Comparison of ENCODE assay signal across 11 cellular contexts in the genomic region with DNA sequence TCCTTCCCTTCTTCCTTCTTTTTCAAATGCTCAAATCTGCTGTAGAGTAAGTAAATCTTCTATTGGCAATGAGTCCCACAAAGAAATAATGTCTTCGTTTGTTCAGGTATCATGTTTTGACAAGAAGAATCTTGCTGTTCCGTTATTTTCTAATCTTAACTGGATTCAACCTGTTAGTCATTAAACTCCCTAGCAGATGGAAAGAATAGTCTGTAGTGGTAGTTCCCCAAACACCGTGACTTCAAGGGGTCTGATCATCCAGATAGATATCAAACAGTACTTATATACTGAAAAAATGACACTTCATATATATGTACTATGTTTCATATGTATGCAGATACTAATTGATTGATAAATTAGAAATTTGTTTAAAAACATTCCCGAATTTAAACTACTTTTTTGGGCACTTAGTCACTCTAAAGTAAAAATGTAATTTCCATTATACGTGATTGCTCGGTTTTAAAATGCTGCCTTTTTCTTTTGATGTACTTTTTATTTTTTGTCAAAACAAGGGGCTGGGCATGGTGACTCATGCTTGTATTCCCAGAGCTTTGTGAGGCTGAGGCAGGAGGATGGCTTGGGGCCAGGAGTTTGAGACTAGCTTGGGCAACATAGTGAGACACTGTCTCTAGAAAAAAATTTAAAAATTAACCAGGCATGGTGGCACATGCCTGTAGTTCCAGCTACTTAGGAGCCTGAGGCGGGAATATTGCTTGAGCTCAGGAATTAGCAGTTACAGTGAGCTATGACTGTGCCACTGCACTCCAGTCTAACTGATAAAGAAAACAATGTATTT.
DNase-seq lines count a peak whose midpoint lies in the region; TF ChIP-seq lines count a peak whose summit lies in the region.
"Had no signal": no experiment of that assay in that cellular context is flagged by ENCODE, and none has a peak within 500 bp of the region (broad histone marks: within the 10 kb centered on the region; RNA-seq: fewer than 3 reads in every experiment).

No MANE protein-coding gene starts in this region.

- no peaks in the 10 kb centered on the region for H4K20me1 ChIP-seq in PC-9 (ENCODE audit: insufficient read depth)

- H3K9me3 ChIP-seq in PC-9 (ENCODE audit: insufficient read depth, low read depth): peaks cover 18% of the 10 kb centered on the region
- H3K9me3 ChIP-seq in esophagus squamous epithelium: no peaks in the 10 kb centered on the region

- no peaks in the 10 kb centered on the region for H3K27me3 Mint-ChIP-seq in nephron progenitor cell (ENCODE audit: low read depth, poor library complexity)

- POLR2A ChIA-PET in PC-9 (lab: Charles Lee; ENCODE audit: unreplicated experiment): interaction anchor here (0.6 to 0.7 kb wide), 4 partner anchors 62 to 819 kb away, joined by 3 to 35 read pairs (median 4); no protein-coding TSS in a partner anchor

- H3K36me3 Mint-ChIP-seq in nephron progenitor cell (ENCODE audit: low read depth): no peaks in the 10 kb centered on the region

- no peaks in the 10 kb centered on the region for H3K27me3 ChIP-seq in PC-9 (ENCODE audit: insufficient read depth, low read depth)
- no peaks in the 10 kb centered on the region for H3K27me3 ChIP-seq in esophagus squamous epithelium

- CTCF ChIA-PET in PC-9 (lab: Charles Lee): no interaction called here

- peaks cover 7% of the 10 kb centered on the region for H3K4me1 Mint-ChIP-seq in nephron progenitor cell

- 29 to 32% methylated on average over 7 of the region's 7 CpGs for WGBS in esophagus squamous epithelium, 2 donors

- no peaks in the 10 kb centered on the region for H3K79me2 ChIP-seq in PC-9 (ENCODE audit: low read depth)

- TF ChIP-seq CTCF in PC-9 (conservative IDR thresholded peaks at IDR 0.05): no peak
- TF ChIP-seq CTCF in esophagus squamous epithelium (IDR thresholded peaks at IDR 0.05): no peak
- TF ChIP-seq CTCF in nephron progenitor cell (IDR thresholded peaks at IDR 0.05): no peak

- peak; percentile 94 for DNase-seq in Caki2 (ENCODE audit: low read depth)
- peak; percentile 67 to 78 for DNase-seq in PC-9
- no peak for DNase-seq in esophagus squamous epithelium (lab: John Stamatoyannopoulos, UW)
- DNase-seq in nephron progenitor cell: no peak
- DNase-seq in activated T-cell treated with anti-CD3 and anti-CD28 coated beads, Interleukin-2, amount 50 U/mL, for 48 hours: no peak
- DNase-seq in OCI-M2 (lab: John Stamatoyannopoulos, UW; ENCODE audit: unreplicated experiment): no peak
- no peak for DNase-seq in activated CD4-positive, alpha-beta T cell treated with anti-CD3 and anti-CD28 coated beads, Interleukin-2, amount 50 U/mL, for 1 hour
- DNase-seq in NCI-H2081 treated with DMSO at 0.1 percent for 48 hours (lab: John Stamatoyannopoulos, UW): no peak

- no peak overlapping the region for H3K4me3 ChIP-seq in PC-9
- H3K4me3 ChIP-seq in esophagus squamous epithelium: no peak overlapping the region
- H3K4me3 ChIP-seq: K562, skin epidermis had no signal

- in situ Hi-C loops in Caki2 (cut with HindIII; ENCODE audit: low pct_unique_long_range_greater_than_20kb, low sequenced_read_pairs): no loop called here

- TF ChIP-seq POLR2A in esophagus squamous epithelium (IDR thresholded peaks at IDR 0.05): no peak

- no peak overlapping the region for H3K4me2 ChIP-seq in PC-9

- peak overlapping the region; percentile 12 for H3K27ac Mint-ChIP-seq in nephron progenitor cell
- H3K27ac Mint-ChIP-seq: activated T-helper 1 cell treated with anti-CD3 and anti-CD28 coated beads, Interleukin-12 subunit alpha, Interleukin-12 subunit beta, Interleukin-2, Interleukin-4 antibody, amounts not matched to agents 30 ng/mL and 10 ng/mL and 1 ng/mL, durations not matched to agents 14 hours and 24 hours and 36 hours had no signal

- intact Hi-C loops in PC-9 (cut with micrococcal nuclease; ENCODE audit: unreplicated experiment) (loop anchor here (2.0 to 10.0 kb wide), 2 partner anchors 335 to 1051 kb away; a partner anchor contains a TSS), esophagus squamous epithelium (cut with DNase I) (no loop called here)

- H3K36me3 ChIP-seq in PC-9 (ENCODE audit: low read depth) (peaks cover 17% of the 10 kb centered on the region; the same call in 1 of the 2 replicates), esophagus squamous epithelium (no peaks in the 10 kb centered on the region)

- peaks cover 33% of the 10 kb centered on the region for H3F3A ChIP-seq in PC-9 (ENCODE audit: insufficient read depth, low read depth)

- no peak overlapping the region for H2AFZ ChIP-seq in PC-9

- H3K27ac ChIP-seq in PC-9: peak overlapping the region; percentile 97
- H3K27ac ChIP-seq in esophagus squamous epithelium: peak overlapping the region; percentile 23 to 46 (median 34)

- H3K4me1 ChIP-seq in PC-9 (replicated peaks; ENCODE audit: insufficient read depth) (peaks cover 54% of the 10 kb centered on the region), esophagus squamous epithelium (peaks cover 13 to 55% (median 26%) of the 10 kb centered on the region in 3 donors)

- H3K9me3 Mint-ChIP-seq in nephron progenitor cell: no peaks in the 10 kb centered on the region
- H3K9me3 Mint-ChIP-seq: activated T-helper 1 cell treated with anti-CD3 and anti-CD28 coated beads, Interleukin-12 subunit alpha, Interleukin-12 subunit beta, Interleukin-2, Interleukin-4 antibody, amounts not matched to agents 30 ng/mL and 10 ng/mL and 1 ng/mL, durations not matched to agents 14 hours and 24 hours and 36 hours had no signal

- H3K9me2 ChIP-seq in PC-9 (ENCODE audit: insufficient read depth): 0 out of 2 replicates have a peak, but pooled peaks cover 3% of the 10 kb centered on the region

- no TSS peak for BruUV-seq in PC-9 (replicated peaks; lab: Mats Ljungman, UMichigan)

- no peak overlapping the region for H3K4me3 Mint-ChIP-seq in nephron progenitor cell
- H3K4me3 Mint-ChIP-seq: activated T-helper 1 cell treated with anti-CD3 and anti-CD28 coated beads, Interleukin-12 subunit alpha, Interleukin-12 subunit beta, Interleukin-2, Interleukin-4 antibody, amounts not matched to agents 30 ng/mL and 10 ng/mL and 1 ng/mL, durations not matched to agents 14 hours and 24 hours and 36 hours had no signal

Comparison
In these comparisons a context has a peak if more than half of its experiments do, and no peak if none do; other contexts are left out.
1. DNase-seq: peak in Caki2 (single experiment) and PC-9 (2 of 2); none in esophagus squamous epithelium (single experiment), nephron progenitor cell (single experiment), activated T-cell treated with anti-CD3 and anti-CD28 coated beads, Interleukin-2, amount 50 U/mL, for 48 hours (0 of 2), OCI-M2 (single experiment), activated CD4-positive, alpha-beta T cell treated with anti-CD3 and anti-CD28 coated beads, Interleukin-2, amount 50 U/mL, for 1 hour (single experiment) and NCI-H2081 treated with DMSO at 0.1 percent for 48 hours (single experiment).